ENCODE assay signal across 1 cellular context in genomic region chr3:119630119-119630518, GRCh38.
TF ChIP-seq lines count a peak whose summit lies in the region.

No MANE protein-coding gene starts in this region.

TF ChIP-seq in IMR-90, 13 proteins besides CTCF, POLR2A, EP300 and RAD21:
- TF ChIP-seq FOS (IDR thresholded peaks at IDR 0.05; ENCODE audit: low read depth, low read length): no peak
- TF ChIP-seq RCOR1 (IDR thresholded peaks at IDR 0.05; ENCODE audit: insufficient replicate concordance, low read length): no peak
- TF ChIP-seq NFE2L2 (IDR thresholded peaks at IDR 0.05; ENCODE audit: low read depth, low read length): no peak
- TF ChIP-seq MAZ (IDR thresholded peaks at IDR 0.05; ENCODE audit: borderline replicate concordance, low read depth, low read length): no peak
- TF ChIP-seq USF2 (IDR thresholded peaks at IDR 0.05; ENCODE audit: low read depth, low read length): no peak
